12 cellular contexts compared by ENCODE assay signal in genomic region chr3:134381836-134382442, GRCh38. TPM values are rescaled to one million over a fixed set of nuclear protein-coding genes. Genes with fewer than 3 reads are reported as not detected.
DNase-seq lines count a peak whose midpoint lies in the region; ATAC-seq and TF ChIP-seq lines count a peak whose summit lies in the region.
"Had no signal": no experiment of that assay in that cellular context is flagged by ENCODE, and none has a peak within 500 bp of the region (broad histone marks: within the 10 kb centered on the region; RNA-seq: fewer than 3 reads in every experiment).

No MANE protein-coding gene starts in this region.

- no peak overlapping the region for H3K4me3 Mint-ChIP-seq in natural killer cell treated with Interleukin-12 subunit alpha and Interleukin-12 subunit beta and Interleukin-15 and Interleukin-18, amount 100 ng/mL, for 72 hours
- no peak overlapping the region for H3K4me3 Mint-ChIP-seq in natural killer cell
- no peak overlapping the region for H3K4me3 Mint-ChIP-seq in progenitor cell of endocrine pancreas (ENCODE audit: low read depth)
- H3K4me3 Mint-ChIP-seq: dendritic cell treated with granulocyte-macrophage colony-stimulating factor and Interleukin-4, amounts not matched to agents 40 ng/mL and 50 ng/mL, for 4 days had no signal

- intact Hi-C loops in natural killer cell (cut with micrococcal nuclease), result no loop called here

- no peaks in the 10 kb centered on the region for H3K27me3 ChIP-seq in mucosa of rectum (ENCODE audit: control insufficient read depth in 2 of 2, insufficient read depth in 2 of 2, low read length in 2 of 2)

- H3K4me1 ChIP-seq in mucosa of rectum (ENCODE audit: control insufficient read depth in 2 of 2, insufficient read depth in 2 of 2, low read length in 2 of 2), result peaks cover 3 to 15% of the 10 kb centered on the region in 2 donors

- no peaks in the 10 kb centered on the region for H3K9me3 ChIP-seq in mucosa of rectum (ENCODE audit: control insufficient read depth in 2 of 2, low read length in 2 of 2)

- H3K4me1 Mint-ChIP-seq in natural killer cell treated with Interleukin-12 subunit alpha and Interleukin-12 subunit beta and Interleukin-15 and Interleukin-18, amount 100 ng/mL, for 72 hours (ENCODE audit: low read depth in 2 of 2), result no peaks in the 10 kb centered on the region
- no peaks in the 10 kb centered on the region for H3K4me1 Mint-ChIP-seq in natural killer cell
- H3K4me1 Mint-ChIP-seq in progenitor cell of endocrine pancreas (ENCODE audit: low read depth), result no peaks in the 10 kb centered on the region

- peak in 1 of 2 donors; percentile 52 for ATAC-seq in natural killer cell treated with Interleukin-12 subunit alpha and Interleukin-12 subunit beta and Interleukin-15 and Interleukin-18, amount 100 ng/mL, for 72 hours
- ATAC-seq in natural killer cell, result no peak

- no peaks in the 10 kb centered on the region for H3K36me3 Mint-ChIP-seq in natural killer cell treated with Interleukin-12 subunit alpha and Interleukin-12 subunit beta and Interleukin-15 and Interleukin-18, amount 100 ng/mL, for 72 hours
- no peaks in the 10 kb centered on the region for H3K36me3 Mint-ChIP-seq in natural killer cell
- H3K36me3 Mint-ChIP-seq in progenitor cell of endocrine pancreas (ENCODE audit: insufficient read depth), result no peaks in the 10 kb centered on the region

- H3K9me3 Mint-ChIP-seq in natural killer cell treated with Interleukin-12 subunit alpha and Interleukin-12 subunit beta and Interleukin-15 and Interleukin-18, amount 100 ng/mL, for 72 hours, result no peaks in the 10 kb centered on the region
- no peaks in the 10 kb centered on the region for H3K9me3 Mint-ChIP-seq in natural killer cell
- no peaks in the 10 kb centered on the region for H3K9me3 Mint-ChIP-seq in progenitor cell of endocrine pancreas (ENCODE audit: low read depth)
- H3K9me3 Mint-ChIP-seq: dendritic cell treated with granulocyte-macrophage colony-stimulating factor and Interleukin-4, amounts not matched to agents 40 ng/mL and 50 ng/mL, for 4 days had no signal

- no peak for TF ChIP-seq CTCF in natural killer cell (IDR thresholded peaks at IDR 0.05)
- TF ChIP-seq CTCF in coronary artery (IDR thresholded peaks at IDR 0.05), result no peak
- no peak for TF ChIP-seq CTCF in progenitor cell of endocrine pancreas (IDR thresholded peaks at IDR 0.05; ENCODE audit: unreplicated experiment)

- H3K27ac Mint-ChIP-seq in natural killer cell treated with Interleukin-12 subunit alpha and Interleukin-12 subunit beta and Interleukin-15 and Interleukin-18, amount 100 ng/mL, for 72 hours, result no peak overlapping the region
- H3K27ac Mint-ChIP-seq in natural killer cell (no peak overlapping the region), progenitor cell of endocrine pancreas (no peak overlapping the region)
- H3K27ac Mint-ChIP-seq: dendritic cell treated with granulocyte-macrophage colony-stimulating factor and Interleukin-4, amounts not matched to agents 40 ng/mL and 50 ng/mL, for 4 days had no signal

- H3K27ac ChIP-seq in coronary artery, result no peak overlapping the region
- peak overlapping the region; percentile 71 for H3K27ac ChIP-seq in mucosa of rectum (ENCODE audit: low read depth in 2 of 2, low read length in 2 of 2)

- peak overlapping the region in 1 of 2 donors; percentile 3 for H3K9ac ChIP-seq in mucosa of rectum (ENCODE audit: low read depth in 1 of 2, low read length in 2 of 2)

- no peaks in the 10 kb centered on the region for H3K36me3 ChIP-seq in mucosa of rectum (ENCODE audit: control insufficient read depth in 2 of 2, insufficient read depth in 2 of 2, low read length in 2 of 2)

- H3K27me3 Mint-ChIP-seq in natural killer cell treated with Interleukin-12 subunit alpha and Interleukin-12 subunit beta and Interleukin-15 and Interleukin-18, amount 100 ng/mL, for 72 hours, result peaks cover 23 to 36% of the 10 kb centered on the region in 2 donors
- peaks cover 26 to 28% of the 10 kb centered on the region in 2 donors for H3K27me3 Mint-ChIP-seq in natural killer cell (ENCODE audit: low read depth in 2 of 2)
- peaks cover 18% of the 10 kb centered on the region for H3K27me3 Mint-ChIP-seq in progenitor cell of endocrine pancreas

- H3K4me3 ChIP-seq in coronary artery, result no peak overlapping the region
- no peak overlapping the region for H3K4me3 ChIP-seq in mucosa of rectum (ENCODE audit: low read length in 2 of 2)

- DNase-seq in natural killer cell treated with Interleukin-12 subunit alpha and Interleukin-12 subunit beta and Interleukin-15 and Interleukin-18, amount 100 ng/mL, for 72 hours (ENCODE audit: low spot score), result peak; percentile 45
- DNase-seq in natural killer cell (no peak), coronary artery (ENCODE audit: low spot score) (peak; percentile 68), NCI-H187 treated with DMSO at 0.1 percent for 48 hours (lab: John Stamatoyannopoulos, UW) (no peak), epidermal melanocyte (ENCODE audit: insufficient read length, low spot score) (no peak), progenitor cell of endocrine pancreas (ENCODE audit: low spot score, unreplicated experiment) (no peak)
- DNase-seq in activated CD4-positive, alpha-beta T cell treated with anti-CD3 and anti-CD28 coated beads for 48 hours, result no peak
- DNase-seq: activated CD4-positive, alpha-beta T cell treated with anti-CD3 and anti-CD28 coated beads for 1 hour; NCI-H146; stimulated activated CD4-positive, alpha-beta T cell treated with anti-CD3 and anti-CD28 coated beads, Interleukin-1b, Interleukin-23, amount 100 ng/mL, for 48 hours had no signal

RNA-seq across cellular contexts. Expression of gene AMOTL2, which starts 7.7 kb away (rescaled TPM):
- total RNA-seq in natural killer cell treated with Interleukin-12 subunit alpha and Interleukin-12 subunit beta and Interleukin-15 and Interleukin-18, amount 100 ng/mL, for 72 hours, result not detected
- total RNA-seq in natural killer cell (not detected), progenitor cell of endocrine pancreas (93.2 and 94.4 TPM in 2 replicates)

Comparison
In these comparisons a context has a peak if more than half of its experiments do, and no peak if none do; other contexts are left out.
1. DNase-seq: peak in natural killer cell treated with Interleukin-12 subunit alpha and Interleukin-12 subunit beta and Interleukin-15 and Interleukin-18, amount 100 ng/mL, for 72 hours (single experiment) and coronary artery (single experiment); none in natural killer cell (single experiment), NCI-H187 treated with DMSO at 0.1 percent for 48 hours (single experiment), activated CD4-positive, alpha-beta T cell treated with anti-CD3 and anti-CD28 coated beads for 48 hours (single experiment), epidermal melanocyte (single experiment) and progenitor cell of endocrine pancreas (single experiment).
2. H3K27ac ChIP-seq: peak in mucosa of rectum (2 of 2); none in coronary artery (0 of 2).
3. RNA of gene AMOTL2, which starts 7.7 kb away (total RNA-seq): 93.2 to 94.4 TPM in progenitor cell of endocrine pancreas; not detected in natural killer cell treated with Interleukin-12 subunit alpha and Interleukin-12 subunit beta and Interleukin-15 and Interleukin-18, amount 100 ng/mL, for 72 hours and not detected in natural killer cell; every median in the first group is over 10 times any median in the second.